8 cellular contexts compared by ENCODE assay signal in genomic region chr6:137313928-137314855, GRCh38.
DNase-seq lines count a peak whose midpoint lies in the region; ATAC-seq and TF ChIP-seq lines count a peak whose summit lies in the region.

No MANE protein-coding gene starts in this region.

- peak; percentile 66 to 89 (median 80) for TF ChIP-seq CTCF in dorsolateral prefrontal cortex (IDR thresholded peaks at IDR 0.05 in 54 of 56, conservative IDR thresholded peaks at IDR 0.05 in 2 of 56; ENCODE audit: low read depth in 1 of 56, partially characterized antibody in 56 of 56)

- H3K4me3 ChIP-seq in dorsolateral prefrontal cortex = peak overlapping the region in 26 of 59 donors; percentile 2 to 58 (median 24)

- in situ Hi-C loops in Caki2 (cut with HindIII; ENCODE audit: low pct_unique_long_range_greater_than_20kb, low sequenced_read_pairs) = no loop called here

- H3K27me3 ChIP-seq in dorsolateral prefrontal cortex = no peaks in the 10 kb centered on the region

- peak; percentile 50 for ATAC-seq in HG02623 (IDR thresholded peaks at IDR 0.05; ENCODE audit: unreplicated experiment)

- peak overlapping the region in 2 of 59 donors; percentile 33 to 61 for H3K27ac ChIP-seq in dorsolateral prefrontal cortex

- DNase-seq in Caki2 (ENCODE audit: low read depth) = peak; percentile 63
- DNase-seq in NCI-H69 (lab: John Stamatoyannopoulos, UW) = peak; percentile 90
- DNase-seq in activated CD4-positive, alpha-beta T cell treated with anti-CD3 and anti-CD28 coated beads, Interleukin-2, amount 50 U/mL, for 48 hours = peak; percentile 72 to 77
- peak in 9 of 10 donors; percentile 18 to 78 (median 60) for DNase-seq in dorsolateral prefrontal cortex
- peak; percentile 81 to 84 for DNase-seq in lung microvascular endothelial cell (ENCODE audit: low read depth in 2 of 2)
- peak; percentile 59 for DNase-seq in stimulated activated CD8-positive, alpha-beta memory T cell treated with anti-CD3 and anti-CD28 coated beads, Interleukin-12 subunit alpha, Interleukin-12 subunit beta, amount 100 ng/mL, for 1 hour (ENCODE audit: low read depth)
- DNase-seq in cortex of kidney (lab: John Stamatoyannopoulos, UW) = no peak

- intact Hi-C loops in dorsolateral prefrontal cortex (cut with DNase I) = loop anchor here in 1 of 2 donors (2.0 to 5.0 kb wide), 2 partner anchors 47 to 103 kb away; no protein-coding TSS in a partner anchor
